ENCODE assay signal across 16 cellular contexts in genomic region chr18:13372405-13372995, GRCh38.
DNase-seq lines count a peak whose midpoint lies in the region; ATAC-seq, FAIRE-seq and TF ChIP-seq lines count a peak whose summit lies in the region.
"Had no signal": no experiment of that assay in that cellular context is flagged by ENCODE, and none has a peak within 500 bp of the region (broad histone marks: within the 10 kb centered on the region; RNA-seq: fewer than 3 reads in every experiment).

No MANE protein-coding gene starts in this region.

- no peak overlapping the region for H3K56ac ChIP-seq in H9 (ENCODE audit: insufficient read length, low read depth, low read length)

- no peaks in the 10 kb centered on the region for H3K79me1 ChIP-seq in H9 (ENCODE audit: insufficient read depth, low read depth, low read length, poor library complexity, severe bottlenecking)

- no peak overlapping the region for H3K4me3 Mint-ChIP-seq in activated naive CD4-positive, alpha-beta T cell treated with anti-CD3 and anti-CD28 coated beads for 36 hours
- no peak overlapping the region for H3K4me3 Mint-ChIP-seq in H9
- H3K4me3 Mint-ChIP-seq in stimulated activated memory B cell treated with anti-CD40 and anti-IgM and Interleukin-4, amounts not matched to agents 10 μg/mL and 1 μg/mL and 100 μg/mL, for 72 hours, result no peak overlapping the region

- H2BK5ac ChIP-seq in H9 (ENCODE audit: insufficient read length, low read length), result no peak overlapping the region

- H3K14ac ChIP-seq in H9 (ENCODE audit: insufficient read depth, low read length), result no peak overlapping the region

- H3K27me3 ChIP-seq in H9 (ENCODE audit: insufficient read depth, low read length), result no peaks in the 10 kb centered on the region
- H3K27me3 ChIP-seq: cardiac muscle cell had no signal

- ATAC-seq in activated naive CD4-positive, alpha-beta T cell treated with anti-CD3 and anti-CD28 coated beads, Interleukin-2, amount 50 U/mL, for 72 hours, result no peak
- no peak for ATAC-seq in stimulated activated memory B cell treated with anti-CD40 and anti-IgM and Interleukin-4, amounts not matched to agents 10 μg/mL and 1 μg/mL and 100 μg/mL, for 72 hours
- ATAC-seq in GM18520 (IDR thresholded peaks at IDR 0.05; ENCODE audit: unreplicated experiment), result no peak

- no peak overlapping the region for H2BK12ac ChIP-seq in H9 (ENCODE audit: insufficient read length, low read depth, low read length)

- peaks cover 70% of the 10 kb centered on the region for H3K4me1 Mint-ChIP-seq in activated naive CD4-positive, alpha-beta T cell treated with anti-CD3 and anti-CD28 coated beads for 36 hours (ENCODE audit: low read depth)
- H3K4me1 Mint-ChIP-seq in H9, result peaks cover 7 to 9% of the 10 kb centered on the region in 2 experiments; a peak in 3 of 4 replicates
- H3K4me1 Mint-ChIP-seq in stimulated activated memory B cell treated with anti-CD40 and anti-IgM and Interleukin-4, amounts not matched to agents 10 μg/mL and 1 μg/mL and 100 μg/mL, for 72 hours, result peaks cover 41% of the 10 kb centered on the region

- no peak overlapping the region for H4K8ac ChIP-seq in H9 (replicated peaks; ENCODE audit: insufficient read length, low read depth, low read length)

- no peak overlapping the region for H3K18ac ChIP-seq in H9 (ENCODE audit: insufficient read length, low read depth, low read length)

- no peak overlapping the region for H2BK20ac ChIP-seq in H9 (ENCODE audit: low read depth, low read length, poor library complexity, severe bottlenecking)

- WGBS in H9 (ENCODE audit: extremely low coverage, insufficient read length, low lambda C conversion rate), result no CpG with 5 or more reads among the region's 9 CpGs

- peak; percentile 20 for DNase-seq in activated naive CD4-positive, alpha-beta T cell treated with anti-CD3 and anti-CD28 coated beads for 36 hours
- DNase-seq in activated naive CD4-positive, alpha-beta T cell treated with anti-CD3 and anti-CD28 coated beads, Interleukin-2, amount 50 U/mL, for 72 hours (ENCODE audit: low spot score in 2 of 2), result no peak
- DNase-seq in H9, result no peak
- DNase-seq in GM12892 (ENCODE audit: insufficient read length), result no peak
- no peak for DNase-seq in effector CD4-positive, alpha-beta T cell
- DNase-seq: activated gamma-delta T cell, glutamatergic neuron, midbrain, NCI-H187 treated with DMSO at 0.1 percent for 48 hours, NCI-H526 treated with DMSO at 0.1 percent for 48 hours, occipital lobe had no signal

- H3T11ph ChIP-seq in H9 (ENCODE audit: low read length), result no peak overlapping the region

- H3K27me3 Mint-ChIP-seq in activated naive CD4-positive, alpha-beta T cell treated with anti-CD3 and anti-CD28 coated beads for 36 hours (ENCODE audit: low read depth), result no peaks in the 10 kb centered on the region
- peaks cover 10% of the 10 kb centered on the region for H3K27me3 Mint-ChIP-seq in H9 (ENCODE audit: low read depth)
- peaks cover 9% of the 10 kb centered on the region for H3K27me3 Mint-ChIP-seq in stimulated activated memory B cell treated with anti-CD40 and anti-IgM and Interleukin-4, amounts not matched to agents 10 μg/mL and 1 μg/mL and 100 μg/mL, for 72 hours

- H3K4me2 ChIP-seq in H9 (ENCODE audit: insufficient read depth, insufficient read length, low read length), result no peak overlapping the region

- H3K27ac Mint-ChIP-seq in activated naive CD4-positive, alpha-beta T cell treated with anti-CD3 and anti-CD28 coated beads for 36 hours, result no peak overlapping the region
- peak overlapping the region in 1 of 2 donors; percentile 37 for H3K27ac Mint-ChIP-seq in activated naive CD4-positive, alpha-beta T cell treated with anti-CD3 and anti-CD28 coated beads, Interleukin-2, amount 50 U/mL, for 72 hours
- H3K27ac Mint-ChIP-seq in H9, result peak overlapping the region in 2 of 3 experiments; percentile 23 to 67; a peak in 1 of 7 replicates
- peak overlapping the region; percentile 63 for H3K27ac Mint-ChIP-seq in stimulated activated memory B cell treated with anti-CD40 and anti-IgM and Interleukin-4, amounts not matched to agents 10 μg/mL and 1 μg/mL and 100 μg/mL, for 72 hours

- no peaks in the 10 kb centered on the region for H3K4me1 ChIP-seq in H9 (ENCODE audit: insufficient read depth, low read length)

- H2BK15ac ChIP-seq in H9 (ENCODE audit: low read depth, low read length), result no peak overlapping the region

- no peaks in the 10 kb centered on the region for H3K9me3 ChIP-seq in H9 (ENCODE audit: control insufficient read depth, low read depth, low read length)

- no peak overlapping the region for H2AK5ac ChIP-seq in H9 (ENCODE audit: insufficient read length, low read length)

- no peaks in the 10 kb centered on the region for H4K20me1 ChIP-seq in H9 (ENCODE audit: control insufficient read depth, insufficient read depth, insufficient read length)

- H4K91ac ChIP-seq in H9 (ENCODE audit: insufficient read length, low read depth, low read length), result no peak overlapping the region

- H3K9me3 Mint-ChIP-seq in activated naive CD4-positive, alpha-beta T cell treated with anti-CD3 and anti-CD28 coated beads for 36 hours, result no peaks in the 10 kb centered on the region
- no peaks in the 10 kb centered on the region for H3K9me3 Mint-ChIP-seq in activated naive CD4-positive, alpha-beta T cell treated with anti-CD3 and anti-CD28 coated beads, Interleukin-2, amount 50 U/mL, for 72 hours
- no peaks in the 10 kb centered on the region for H3K9me3 Mint-ChIP-seq in H9
- no peaks in the 10 kb centered on the region for H3K9me3 Mint-ChIP-seq in stimulated activated memory B cell treated with anti-CD40 and anti-IgM and Interleukin-4, amounts not matched to agents 10 μg/mL and 1 μg/mL and 100 μg/mL, for 72 hours

- CTCF ChIA-PET in activated naive CD4-positive, alpha-beta T cell treated with anti-CD3 and anti-CD28 coated beads for 36 hours (lab: Charles Lee), result interaction anchor here (0.6 to 6.0 kb wide), 4 partner anchors 8 to 349 kb away, joined by 3 to 27 read pairs (median 10); no protein-coding TSS in a partner anchor

- no peak overlapping the region for H3K27ac ChIP-seq in H9 (ENCODE audit: insufficient read length, low read depth, low read length)
- H3K27ac ChIP-seq in cingulate gyrus (ENCODE audit: low read depth, low read length), result peak overlapping the region; percentile 16
- H3K27ac ChIP-seq: cardiac muscle cell had no signal

- no peak for TF ChIP-seq POLR2A in GM12892 (IDR thresholded peaks at IDR 0.05; ENCODE audit: low read depth, low read length)

- H2BK120ac ChIP-seq in H9 (ENCODE audit: low read depth, low read length, poor library complexity, severe bottlenecking), result no peak overlapping the region

- H4K5ac ChIP-seq in H9 (ENCODE audit: insufficient read length, low read depth, low read length), result no peak overlapping the region

- H3K36me3 Mint-ChIP-seq in activated naive CD4-positive, alpha-beta T cell treated with anti-CD3 and anti-CD28 coated beads for 36 hours (ENCODE audit: low read depth), result no peaks in the 10 kb centered on the region
- no peaks in the 10 kb centered on the region for H3K36me3 Mint-ChIP-seq in activated naive CD4-positive, alpha-beta T cell treated with anti-CD3 and anti-CD28 coated beads, Interleukin-2, amount 50 U/mL, for 72 hours
- H3K36me3 Mint-ChIP-seq in H9 (ENCODE audit: insufficient read depth in 1 of 3, low read depth in 3 of 3), result no peaks in the 10 kb centered on the region; a peak in 1 of 7 replicates
- H3K36me3 Mint-ChIP-seq in stimulated activated memory B cell treated with anti-CD40 and anti-IgM and Interleukin-4, amounts not matched to agents 10 μg/mL and 1 μg/mL and 100 μg/mL, for 72 hours, result no peaks in the 10 kb centered on the region

- H3K9ac ChIP-seq in H9 (ENCODE audit: extremely low read depth, insufficient read length, low read length), result no peak overlapping the region

- H3K23ac ChIP-seq in H9 (ENCODE audit: insufficient read length, low read depth, low read length), result no peak overlapping the region

- no peak overlapping the region for H3K4ac ChIP-seq in H9 (ENCODE audit: low read depth, low read length)

- no peak for FAIRE-seq in GM12892 (lab: Jason Lieb, UNC)
- FAIRE-seq: small intestine had no signal

- H3K23me2 ChIP-seq in H9 (ENCODE audit: insufficient read length, low read depth, low read length, poor library complexity, severe bottlenecking), result no peaks in the 10 kb centered on the region

- intact Hi-C loops in activated naive CD4-positive, alpha-beta T cell treated with anti-CD3 and anti-CD28 coated beads for 36 hours (cut with micrococcal nuclease), result no loop called here

- no peaks in the 10 kb centered on the region for H3K79me2 ChIP-seq in H9 (ENCODE audit: insufficient read depth, low read length)

- no peak for TF ChIP-seq CTCF in H9 (conservative IDR thresholded peaks at IDR 0.05)

- no peak overlapping the region for H2AFZ ChIP-seq in H9 (ENCODE audit: low read length)
